Comparison of ENCODE assay signal across 24 cellular contexts in the genomic region with DNA sequence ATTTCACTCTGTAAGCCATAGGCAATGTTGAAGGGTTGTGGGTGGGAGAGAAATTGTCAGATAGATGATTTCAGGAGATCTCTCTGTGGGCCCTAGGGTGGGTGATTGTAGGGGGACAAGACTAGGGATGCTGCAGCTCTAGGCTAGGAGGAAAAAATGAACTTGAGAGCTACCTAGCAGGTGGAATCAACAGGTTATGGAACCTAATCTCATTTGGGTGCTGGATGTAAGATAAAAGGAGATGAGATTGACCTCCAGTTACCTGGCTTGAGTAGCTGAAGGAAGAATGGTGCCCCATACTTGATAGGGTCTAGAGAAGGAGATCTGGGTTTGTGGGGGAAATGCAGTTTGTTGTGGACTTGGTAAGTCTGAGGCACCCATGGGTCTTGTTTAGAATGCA.
"Had no signal": no experiment of that assay in that cellular context is flagged by ENCODE, and none has a peak within 500 bp of the region (broad histone marks: within the 10 kb centered on the region; RNA-seq: fewer than 3 reads in every experiment).

No MANE protein-coding gene starts in this region.

- DNase-seq: dermis blood vessel endothelial cell; dorsolateral prefrontal cortex; effector CD4-positive, alpha-beta T cell; effector memory CD4-positive, alpha-beta T cell; esophagus squamous epithelium; foreskin fibroblast; foreskin melanocyte; gastrocnemius medialis; glutamatergic neuron; head of caudate nucleus; heart right ventricle; hippocampal formation; left cardiac atrium; left lung; left ventricle myocardium superior; lower lobe of right lung; mesenchymal stem cell; mucosa of descending colon had no signal

- ATAC-seq: gastrocnemius medialis, heart right ventricle, left cardiac atrium, left lung, left ventricle myocardium superior, lower lobe of right lung, mucosa of descending colon had no signal

- H3K4me1 Mint-ChIP-seq: mesothelial cell of epicardium had no signal

- H3K27ac ChIP-seq: coronary artery, dorsolateral prefrontal cortex, esophagus squamous epithelium, gastrocnemius medialis, heart right ventricle, left lung, lower lobe of right lung had no signal

- H3K36me3 ChIP-seq: esophagus squamous epithelium, gastrocnemius medialis, heart right ventricle, left lung, lower lobe of right lung had no signal

- H3K4me3 ChIP-seq: coronary artery, dorsolateral prefrontal cortex, esophagus squamous epithelium, gastrocnemius medialis, heart right ventricle, left lung, lower lobe of right lung, mucosa of descending colon had no signal

- FAIRE-seq: colon, endothelial cell of umbilical vein, islet of Langerhans, keratinocyte had no signal

- H3K4me1 ChIP-seq: esophagus squamous epithelium, gastrocnemius medialis, left lung, lower lobe of right lung had no signal

- H3K9me3 ChIP-seq: esophagus squamous epithelium, gastrocnemius medialis, left lung, lower lobe of right lung, mucosa of descending colon had no signal

- H3K27me3 ChIP-seq: dorsolateral prefrontal cortex, left lung had no signal

- H3K27ac Mint-ChIP-seq: mesothelial cell of epicardium had no signal

- H3K36me3 Mint-ChIP-seq: mesothelial cell of epicardium had no signal

- H3K4me3 Mint-ChIP-seq: mesothelial cell of epicardium had no signal
